1 cellular context compared by ENCODE assay signal in genomic region chr11:57527056-57527631, GRCh38.
TF ChIP-seq lines count a peak whose summit lies in the region.

No MANE protein-coding gene starts in this region.

TF ChIP-seq in K562, 482 proteins besides CTCF, POLR2A, EP300 and RAD21 (continued from another document):
- TF ChIP-seq MYC (IDR thresholded peaks at IDR 0.05; ENCODE audit: low read depth, low read length) (peak; percentile 60; the same call in 1 of the 2 replicates), MYC (CRISPR knock-in tag; IDR thresholded peaks at IDR 0.05; ENCODE audit: borderline replicate concordance, low read depth) (no peak), ZNF134 (CRISPR knock-in tag; conservative IDR thresholded peaks at IDR 0.05) (no peak), ATF1 (CRISPR knock-in tag; IDR thresholded peaks at IDR 0.05) (no peak), ATF1 (tag; IDR thresholded peaks at IDR 0.05) (peak; percentile 18; the same call in 1 of the 2 replicates), VEZF1 (CRISPR knock-in tag; IDR thresholded peaks at IDR 0.05) (no peak; the same call in 1 of the 2 replicates), E4F1 (CRISPR knock-in tag; IDR thresholded peaks at IDR 0.05; ENCODE audit: borderline replicate concordance) (no peak), ZFP30 (CRISPR knock-in tag; IDR thresholded peaks at IDR 0.05; ENCODE audit: borderline replicate concordance) (no peak), OTX1 (CRISPR knock-in tag; IDR thresholded peaks at IDR 0.05) (no peak), ETV1 (tag; conservative IDR thresholded peaks at IDR 0.05; ENCODE audit: low read depth) (peak; percentile 73), ETS2 (tag; IDR thresholded peaks at IDR 0.05; ENCODE audit: borderline replicate concordance, poor library complexity, severe bottlenecking) (no peak), NR1H2 (CRISPR knock-in tag; IDR thresholded peaks at IDR 0.05) (0 out of 2 replicates have a peak, but pooled peaks have one; percentile 40), GTF2E2 (tag; IDR thresholded peaks at IDR 0.05) (no peak), RB1 (IDR thresholded peaks at IDR 0.05; ENCODE audit: low read depth) (peak; percentile 23; the same call in 1 of the 2 replicates), DPF2 (IDR thresholded peaks at IDR 0.05) (no peak), TEAD4 (IDR thresholded peaks at IDR 0.05; ENCODE audit: low read length) (0 out of 2 replicates have a peak, but pooled peaks have one; percentile 34), TEAD4 (CRISPR knock-in tag; IDR thresholded peaks at IDR 0.05; ENCODE audit: borderline replicate concordance) (no peak), ZNF740 (CRISPR knock-in tag; IDR thresholded peaks at IDR 0.05) (no peak), ZNF740 (tag; IDR thresholded peaks at IDR 0.05) (no peak), ZNF668 (CRISPR knock-in tag; IDR thresholded peaks at IDR 0.05) (no peak), MBD2 (IDR thresholded peaks at IDR 0.05; ENCODE audit: borderline replicate concordance, low read depth) (no peak), ZKSCAN3 (CRISPR knock-in tag; IDR thresholded peaks at IDR 0.05) (no peak), CCNT2 (IDR thresholded peaks at IDR 0.05; ENCODE audit: borderline replicate concordance, extremely low read depth, insufficient read length, low read depth, low read length) (no peak), ZNF41 (CRISPR knock-in tag; conservative IDR thresholded peaks at IDR 0.05) (no peak), CBFB (CRISPR knock-in tag; IDR thresholded peaks at IDR 0.05) (no peak), ARID3A (IDR thresholded peaks at IDR 0.05; ENCODE audit: borderline replicate concordance, low read depth, low read length) (no peak), CXXC5 (CRISPR knock-in tag; IDR thresholded peaks at IDR 0.05) (peak; percentile 27), SFPQ (IDR thresholded peaks at IDR 0.05; ENCODE audit: low read depth, low read length) (no peak)
TF ChIP-seq in K562: peak in this region for 33.
